Comparison of ENCODE assay signal across 15 cellular contexts in the genomic region with DNA sequence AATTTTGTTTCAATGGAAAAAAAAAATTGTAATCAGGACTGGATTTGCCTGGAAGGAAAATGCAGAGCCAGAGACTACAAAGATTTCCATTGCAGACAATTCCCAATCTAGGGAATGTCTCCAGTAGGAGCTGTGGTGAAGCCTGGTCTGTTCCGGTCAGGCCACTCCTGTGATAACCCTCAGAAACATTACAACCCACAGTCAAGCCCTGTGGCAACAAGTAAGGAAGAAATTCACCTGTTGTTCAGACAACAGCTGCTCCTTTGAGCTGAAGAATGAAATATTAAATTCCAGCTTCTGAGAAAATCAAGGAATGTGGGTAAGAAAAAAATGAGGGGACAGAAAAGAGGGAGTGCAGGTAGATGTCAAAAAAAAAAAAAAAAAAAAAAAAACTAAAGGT. TPM values are rescaled to one million over a fixed set of nuclear protein-coding genes. Genes with fewer than 3 reads are reported as not detected.
A peak's percentile ranks its signal among the peaks of the same experiment; 100 is the strongest.
DNase-seq lines count a peak whose midpoint lies in the region; ATAC-seq and TF ChIP-seq lines count a peak whose summit lies in the region.
"Had no signal": no experiment of that assay in that cellular context is flagged by ENCODE, and none has a peak within 500 bp of the region (broad histone marks: within the 10 kb centered on the region; RNA-seq: fewer than 3 reads in every experiment).

No MANE protein-coding gene starts in this region.

- H3K4me3 Mint-ChIP-seq in nephron progenitor cell: no peak overlapping the region
- H3K4me3 Mint-ChIP-seq: CD4-positive, alpha-beta T cell; H9 had no signal

- peak overlapping the region; percentile 75 for H3K27ac ChIP-seq in cardiac muscle cell
- H3K27ac ChIP-seq in right atrium auricular region: peak overlapping the region; percentile 23 to 86
- H3K27ac ChIP-seq: 22Rv1, A549, C4-2B had no signal

- peak overlapping the region; percentile 37 for H3K27ac Mint-ChIP-seq in nephron progenitor cell
- H3K27ac Mint-ChIP-seq: CD4-positive, alpha-beta T cell had no signal

- peaks cover 59% of the 10 kb centered on the region for H3K4me1 Mint-ChIP-seq in nephron progenitor cell

- intact Hi-C loops in left cardiac atrium (cut with DNase I) (no loop called here), Right ventricle myocardium superior (cut with DNase I) (no loop called here)

- DNase-seq in cardiac muscle cell (ENCODE audit: low read depth in 1 of 2, low spot score in 1 of 2) (no peak), left cardiac atrium (no peak), right atrium auricular region (ENCODE audit: low spot score) (no peak), Right ventricle myocardium superior (no peak), nephron progenitor cell (no peak)
- DNase-seq: AML-193; Caco-2; CD4-positive, alpha-beta T cell; GDM1; H9 had no signal

- H3K4me1 ChIP-seq in cardiac muscle cell (ENCODE audit: low read depth) (peaks cover 27% of the 10 kb centered on the region), right atrium auricular region (no peaks in the 10 kb centered on the region)
- H3K4me1 ChIP-seq: A549, Caco-2 had no signal

- H3K4me3 ChIP-seq in cardiac muscle cell (no peak overlapping the region), right atrium auricular region (no peak overlapping the region)
- H3K4me3 ChIP-seq: A549 had no signal

- ATAC-seq in left cardiac atrium: no peak
- no peak for ATAC-seq in Right ventricle myocardium superior (ENCODE audit: poor library complexity)
- ATAC-seq in GM19467 (IDR thresholded peaks at IDR 0.05; ENCODE audit: unreplicated experiment): no peak
- no peak for ATAC-seq in HG03159 (IDR thresholded peaks at IDR 0.05; ENCODE audit: unreplicated experiment)
- ATAC-seq: A549 had no signal

- no peaks in the 10 kb centered on the region for H3K9me3 ChIP-seq in cardiac muscle cell (ENCODE audit: low read depth)
- no peaks in the 10 kb centered on the region for H3K9me3 ChIP-seq in right atrium auricular region
- H3K9me3 ChIP-seq: A549, Caco-2 had no signal

- TF ChIP-seq CTCF in cardiac muscle cell (IDR thresholded peaks at IDR 0.05; ENCODE audit: low read depth, low read length) (no peak), right atrium auricular region (IDR thresholded peaks at IDR 0.05) (no peak), nephron progenitor cell (IDR thresholded peaks at IDR 0.05) (no peak)

- H3K9me3 Mint-ChIP-seq in nephron progenitor cell: peaks cover 32% of the 10 kb centered on the region

- peaks cover 3% of the 10 kb centered on the region for H3K27me3 Mint-ChIP-seq in nephron progenitor cell (ENCODE audit: low read depth, poor library complexity)
- H3K27me3 Mint-ChIP-seq: CD4-positive, alpha-beta T cell had no signal

- H3K36me3 Mint-ChIP-seq in nephron progenitor cell (ENCODE audit: low read depth): peaks cover 21% of the 10 kb centered on the region

- H3K36me3 ChIP-seq in cardiac muscle cell (no peaks in the 10 kb centered on the region), right atrium auricular region (no peaks in the 10 kb centered on the region)

- no peaks in the 10 kb centered on the region for H3K27me3 ChIP-seq in cardiac muscle cell
- no peaks in the 10 kb centered on the region for H3K27me3 ChIP-seq in right atrium auricular region

RNA-seq across cellular contexts. Expression of a gene that starts 8.0 kb away (rescaled TPM):
- 8.0 and 28.1 TPM in 2 replicates for total RNA-seq in cardiac muscle cell
- 11.7 and 14.5 TPM in 2 replicates for polyA plus RNA-seq in cardiac muscle cell
- total RNA-seq in left cardiac atrium: 10 to 100 TPM; 13.8 to 22.2 TPM
- 10 to 100 TPM; 15.7 to 19.3 TPM for total RNA-seq in right atrium auricular region
- 20.6 TPM for total RNA-seq in Right ventricle myocardium superior

RNA-seq across cellular contexts. Expression of a gene that starts 8.2 kb away (rescaled TPM):
- total RNA-seq in cardiac muscle cell (0.83 and 0.99 TPM in 2 replicates), left cardiac atrium (1 to 10 TPM; 3.2 to 4.5 TPM), right atrium auricular region (10 to 100 TPM in 1 of 2 donors, 1 to 10 TPM in 1; 2.8 to 21.3 TPM), Right ventricle myocardium superior (7.4 TPM)
- polyA plus RNA-seq in cardiac muscle cell: 3.7 TPM in 2 replicates
- total RNA-seq: Caco-2 had no signal
